ENCODE assay signal across 11 cellular contexts in genomic region chr16:3876695-3877094, GRCh38. TPM values are rescaled to one million over a fixed set of nuclear protein-coding genes. Genes with fewer than 3 reads are reported as not detected.
DNase-seq lines count a peak whose midpoint lies in the region; ATAC-seq and TF ChIP-seq lines count a peak whose summit lies in the region.
"Had no signal": no experiment of that assay in that cellular context is flagged by ENCODE, and none has a peak within 500 bp of the region (broad histone marks: within the 10 kb centered on the region; RNA-seq: fewer than 3 reads in every experiment).

No MANE protein-coding gene starts in this region.

- H3K9me3 Mint-ChIP-seq in CD4-positive, CD25-positive, alpha-beta regulatory T cell: no peaks in the 10 kb centered on the region
- no peaks in the 10 kb centered on the region for H3K9me3 Mint-ChIP-seq in osteocyte (ENCODE audit: unreplicated experiment)

- no peak overlapping the region for H3K27ac ChIP-seq in CD4-positive, CD25-positive, alpha-beta regulatory T cell (ENCODE audit: insufficient read depth, low read length, poor library complexity, severe bottlenecking)

- no peak for ATAC-seq in CD4-positive, CD25-positive, alpha-beta regulatory T cell (ENCODE audit: low read depth in 2 of 2)
- ATAC-seq in GM18511 (IDR thresholded peaks at IDR 0.05; ENCODE audit: unreplicated experiment) (no peak), GM21529 (IDR thresholded peaks at IDR 0.05; ENCODE audit: unreplicated experiment) (no peak)
- no peak for ATAC-seq in activated CD4-positive, CD25-positive, alpha-beta regulatory T cell treated with anti-CD3 and anti-CD28 coated beads, Interleukin-2, amount 50 U/mL, for 24 hours

- TF ChIP-seq CTCF in Loucy (conservative IDR thresholded peaks at IDR 0.05; ENCODE audit: low read length) (no peak), epithelial cell of esophagus (IDR thresholded peaks at IDR 0.05; ENCODE audit: insufficient read depth, low read depth, low read length, missing control alignments) (no peak), osteocyte (IDR thresholded peaks at IDR 0.05) (no peak)

- H3F3A ChIP-seq in Loucy (ENCODE audit: low read depth): no peaks in the 10 kb centered on the region

- H3K27me3 Mint-ChIP-seq in CD4-positive, CD25-positive, alpha-beta regulatory T cell: peaks cover 2% of the 10 kb centered on the region
- no peaks in the 10 kb centered on the region for H3K27me3 Mint-ChIP-seq in osteocyte (ENCODE audit: unreplicated experiment)

- H3K9me3 ChIP-seq in CD4-positive, CD25-positive, alpha-beta regulatory T cell (ENCODE audit: control insufficient read depth in 2 of 2, low read length in 2 of 2): no peaks in the 10 kb centered on the region
- no peaks in the 10 kb centered on the region for H3K9me3 ChIP-seq in Loucy (ENCODE audit: insufficient read depth, low read depth, low read length)

- no peak overlapping the region for H2AFZ ChIP-seq in Loucy (ENCODE audit: low read length)

- H3K4me3 ChIP-seq in CD4-positive, CD25-positive, alpha-beta regulatory T cell (ENCODE audit: low read depth, low read length): peak overlapping the region; percentile 54
- peak overlapping the region; percentile 89 for H3K4me3 ChIP-seq in Loucy (ENCODE audit: low read length, poor library complexity, severe bottlenecking)
- no peak overlapping the region for H3K4me3 ChIP-seq in epithelial cell of esophagus (ENCODE audit: low read length)

- H3K4me1 ChIP-seq in CD4-positive, CD25-positive, alpha-beta regulatory T cell (ENCODE audit: control insufficient read depth, insufficient read depth, low read length, poor library complexity, severe bottlenecking): peaks cover 85% of the 10 kb centered on the region
- H3K4me1 ChIP-seq in Loucy (ENCODE audit: insufficient read depth, low read length, poor library complexity, severe bottlenecking): peaks cover 45% of the 10 kb centered on the region

- peaks cover 42 to 79% (median 66%) of the 10 kb centered on the region in 4 donors for H3K4me1 Mint-ChIP-seq in CD4-positive, CD25-positive, alpha-beta regulatory T cell
- peaks cover 70% of the 10 kb centered on the region for H3K4me1 Mint-ChIP-seq in osteocyte (ENCODE audit: unreplicated experiment)

- no peak for DNase-seq in CD4-positive, CD25-positive, alpha-beta regulatory T cell
- peak; percentile 22 for DNase-seq in epithelial cell of esophagus (ENCODE audit: low read depth)
- no peak for DNase-seq in osteocyte (ENCODE audit: extremely low spot score, unreplicated experiment)
- DNase-seq in stimulated activated CD4-positive, alpha-beta T cell treated with anti-CD3 and anti-CD28 coated beads, Interleukin-12 subunit alpha, Interleukin-12 subunit beta, amount 100 ng/mL, for 4 hours: no peak
- DNase-seq: activated CD4-positive, alpha-beta T cell treated with anti-CD3 and anti-CD28 coated beads for 1 hour; effector memory CD4-positive, alpha-beta T cell; NCI-H2171 treated with DMSO at 0.1 percent for 48 hours had no signal

- no peaks in the 10 kb centered on the region for H3K27me3 ChIP-seq in CD4-positive, CD25-positive, alpha-beta regulatory T cell (ENCODE audit: control insufficient read depth, insufficient read depth, low read length)
- H3K27me3 ChIP-seq in Loucy (ENCODE audit: insufficient read depth, low read length, poor library complexity, severe bottlenecking): no peaks in the 10 kb centered on the region

- no peaks in the 10 kb centered on the region for H3K9me2 ChIP-seq in Loucy (replicated peaks; ENCODE audit: low read depth, low read length)

- peaks cover 5% of the 10 kb centered on the region for H3K36me3 ChIP-seq in CD4-positive, CD25-positive, alpha-beta regulatory T cell (ENCODE audit: control insufficient read depth, insufficient read depth, low read length)
- no peaks in the 10 kb centered on the region for H3K36me3 ChIP-seq in Loucy (ENCODE audit: insufficient read depth, low read length)

- peaks cover 81% of the 10 kb centered on the region for H3K79me2 ChIP-seq in Loucy (ENCODE audit: insufficient read depth, low read length)

- H3K4me3 Mint-ChIP-seq in CD4-positive, CD25-positive, alpha-beta regulatory T cell: peak overlapping the region; percentile 92 to 98 (median 96)
- peak overlapping the region; percentile 38 for H3K4me3 Mint-ChIP-seq in osteocyte (ENCODE audit: unreplicated experiment)

- peaks cover 61% of the 10 kb centered on the region for H4K20me1 ChIP-seq in Loucy (ENCODE audit: insufficient read depth, low read length, poor library complexity, severe bottlenecking)

- H3K36me3 Mint-ChIP-seq in CD4-positive, CD25-positive, alpha-beta regulatory T cell: peaks cover 13% of the 10 kb centered on the region
- peaks cover 7% of the 10 kb centered on the region for H3K36me3 Mint-ChIP-seq in osteocyte (ENCODE audit: unreplicated experiment)

- H3K27ac Mint-ChIP-seq in CD4-positive, CD25-positive, alpha-beta regulatory T cell: peak overlapping the region; percentile 17 to 95 (median 38)
- H3K27ac Mint-ChIP-seq in osteocyte (ENCODE audit: unreplicated experiment): peak overlapping the region; percentile 27

- peak overlapping the region; percentile 90 for H3K4me2 ChIP-seq in Loucy (ENCODE audit: low read depth, low read length, poor library complexity, severe bottlenecking)

- peak overlapping the region; percentile 43 for H3K9ac ChIP-seq in Loucy (ENCODE audit: low read depth, low read length, poor library complexity, severe bottlenecking)

RNA-seq across cellular contexts. Expression of gene CREBBP, which starts 3.8 kb away (rescaled TPM):
- 192 TPM for total RNA-seq in CD4-positive, CD25-positive, alpha-beta regulatory T cell
- 1 to 10 TPM; 3.3 to 8.1 (median 4.0) TPM for polyA plus RNA-seq in CD4-positive, CD25-positive, alpha-beta regulatory T cell
- total RNA-seq in osteocyte: 107 and 109 TPM in 2 replicates
